1 cellular context compared by ENCODE assay signal in the genomic region with DNA sequence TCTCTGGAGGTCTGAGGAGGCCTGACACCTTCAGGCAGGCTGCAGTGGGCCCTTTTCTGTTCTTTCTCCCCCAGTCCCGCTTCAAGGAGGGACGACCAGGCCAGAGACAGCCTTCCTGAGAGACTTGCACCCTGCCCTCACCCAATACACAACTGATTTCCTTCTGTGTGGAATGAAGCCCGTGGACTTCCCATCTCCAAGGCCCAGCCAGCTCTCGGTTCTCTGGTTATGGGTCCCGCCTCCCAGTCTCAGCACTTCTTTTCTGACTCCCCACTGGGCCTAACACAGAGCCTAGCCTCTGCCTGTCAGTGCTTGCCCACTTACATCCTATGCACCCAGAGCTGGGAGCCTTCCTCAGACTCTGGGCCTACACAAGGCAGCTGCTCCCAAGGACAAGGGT.
TF ChIP-seq lines count a peak whose summit lies in the region.

No MANE protein-coding gene starts in this region.

TF ChIP-seq in H1, 55 proteins besides CTCF, POLR2A, EP300 and RAD21:
- TF ChIP-seq, protein P1, sequence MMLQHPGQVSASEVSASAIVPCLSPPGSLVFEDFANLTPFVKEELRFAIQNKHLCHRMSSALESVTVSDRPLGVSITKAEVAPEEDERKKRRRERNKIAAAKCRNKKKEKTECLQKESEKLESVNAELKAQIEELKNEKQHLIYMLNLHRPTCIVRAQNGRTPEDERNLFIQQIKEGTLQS (IDR thresholded peaks at IDR 0.05; ENCODE audit: insufficient read depth, low read depth, low read length), result no peak
- no peak for TF ChIP-seq CBX5 (IDR thresholded peaks at IDR 0.05; ENCODE audit: low read depth, low read length)
- TF ChIP-seq BCL11A (IDR thresholded peaks at IDR 0.05; ENCODE audit: low read depth in 2 of 2, low read length in 2 of 2), result no peak
- TF ChIP-seq, protein P2, sequence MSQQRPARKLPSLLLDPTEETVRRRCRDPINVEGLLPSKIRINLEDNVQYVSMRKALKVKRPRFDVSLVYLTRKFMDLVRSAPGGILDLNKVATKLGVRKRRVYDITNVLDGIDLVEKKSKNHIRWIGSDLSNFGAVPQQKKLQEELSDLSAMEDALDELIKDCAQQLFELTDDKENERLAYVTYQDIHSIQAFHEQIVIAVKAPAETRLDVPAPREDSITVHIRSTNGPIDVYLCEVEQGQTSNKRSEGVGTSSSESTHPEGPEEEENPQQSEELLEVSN (IDR thresholded peaks at IDR 0.05), result no peak
